Comparison of ENCODE assay signal across 10 cellular contexts in genomic region chrX:70456256-70456655, GRCh38. TPM values are rescaled to one million over a fixed set of nuclear protein-coding genes. Genes with fewer than 3 reads are reported as not detected.
DNase-seq lines count a peak whose midpoint lies in the region; ATAC-seq, FAIRE-seq and TF ChIP-seq lines count a peak whose summit lies in the region.
"Had no signal": no experiment of that assay in that cellular context is flagged by ENCODE, and none has a peak within 500 bp of the region (broad histone marks: within the 10 kb centered on the region; RNA-seq: fewer than 3 reads in every experiment).

No MANE protein-coding gene starts in this region.

- H3K4me3 ChIP-seq in Caco-2 (ENCODE audit: low read depth, low read length) (peak overlapping the region; percentile 86), astrocyte (ENCODE audit: insufficient read depth, low read depth, low read length) (peak overlapping the region; percentile 17)

- H3K79me2 ChIP-seq in astrocyte (ENCODE audit: insufficient read depth, low read length) = no peaks in the 10 kb centered on the region

- peak overlapping the region; percentile 72 for H3K9ac ChIP-seq in astrocyte (ENCODE audit: low read length)

- BruUV-seq in Caco-2 (replicated peaks; lab: Mats Ljungman, UMichigan) = no TSS peak

- peak overlapping the region; percentile 94 for H3K27ac Mint-ChIP-seq in Caco-2 (ENCODE audit: unreplicated experiment)
- H3K27ac Mint-ChIP-seq in astrocyte (ENCODE audit: unreplicated experiment) = no peak overlapping the region
- H3K27ac Mint-ChIP-seq in naive B cell = no peak overlapping the region

- H3K4me1 Mint-ChIP-seq in Caco-2 (ENCODE audit: low read depth, unreplicated experiment) (peaks cover 6% of the 10 kb centered on the region), astrocyte (ENCODE audit: low read depth, unreplicated experiment) (no peaks in the 10 kb centered on the region), naive B cell (peaks cover 37 to 43% (median 38%) of the 10 kb centered on the region in 3 donors)

- DNase-seq in Caco-2 (no peak), astrocyte (ENCODE audit: low read depth) (no peak), naive B cell (no peak), NCI-H2107 treated with DMSO at 0.1 percent for 48 hours (lab: John Stamatoyannopoulos, UW; ENCODE audit: unreplicated experiment) (no peak), AG08395 (ENCODE audit: low spot score) (no peak)
- DNase-seq: stimulated activated CD4-positive, alpha-beta T cell treated with anti-CD3 and anti-CD28 coated beads, Interleukin-15, amount 100 ng/mL, for 24 hours had no signal

- H3K36me3 Mint-ChIP-seq in Caco-2 (ENCODE audit: insufficient read depth, unreplicated experiment) (peaks cover 38% of the 10 kb centered on the region), astrocyte (ENCODE audit: low read depth, unreplicated experiment) (peaks cover 2% of the 10 kb centered on the region), naive B cell (no peaks in the 10 kb centered on the region)

- no peaks in the 10 kb centered on the region for H3K27me3 ChIP-seq in Caco-2 (replicated peaks; ENCODE audit: control insufficient read depth, insufficient read depth, low read length)
- no peaks in the 10 kb centered on the region for H3K27me3 ChIP-seq in astrocyte (ENCODE audit: insufficient read depth, low read length)

- ATAC-seq in HG02852 (IDR thresholded peaks at IDR 0.05; ENCODE audit: unreplicated experiment) = peak; percentile 21
- no peak for ATAC-seq in naive B cell (ENCODE audit: low read depth in 2 of 2)
- ATAC-seq in GM19351 (IDR thresholded peaks at IDR 0.05; ENCODE audit: unreplicated experiment) = no peak
- no peak for ATAC-seq in GM21737 (IDR thresholded peaks at IDR 0.05; ENCODE audit: unreplicated experiment)

- no peaks in the 10 kb centered on the region for H4K20me1 ChIP-seq in astrocyte (ENCODE audit: insufficient read depth, low read length)

- H3K4me1 ChIP-seq in Caco-2 = peaks cover 16% of the 10 kb centered on the region; the same call in 1 of the 2 replicates
- no peaks in the 10 kb centered on the region for H3K4me1 ChIP-seq in astrocyte (ENCODE audit: insufficient read depth, low read length)

- H3K9me3 ChIP-seq in Caco-2 (no peaks in the 10 kb centered on the region), astrocyte (ENCODE audit: insufficient read depth, low read depth, low read length) (no peaks in the 10 kb centered on the region)

- H3K36me3 ChIP-seq in Caco-2 (ENCODE audit: control insufficient read depth, insufficient read depth, low read length) (no peaks in the 10 kb centered on the region), astrocyte (ENCODE audit: insufficient read depth, low read length) (no peaks in the 10 kb centered on the region)

- no peak for TF ChIP-seq CTCF in Caco-2 (IDR thresholded peaks at IDR 0.05; ENCODE audit: insufficient read depth in 1 of 2, low read depth in 1 of 2, low read length in 1 of 2, severe bottlenecking in 1 of 2, unreplicated experiment in 1 of 2)
- no peak for TF ChIP-seq CTCF in astrocyte (IDR thresholded peaks at IDR 0.05; ENCODE audit: insufficient read depth, low read depth, low read length)

- H3K27me3 Mint-ChIP-seq in Caco-2 (ENCODE audit: insufficient read depth, unreplicated experiment) (no peaks in the 10 kb centered on the region), astrocyte (ENCODE audit: low read depth, unreplicated experiment) (no peaks in the 10 kb centered on the region), naive B cell (no peaks in the 10 kb centered on the region)

- CTCF ChIA-PET in Caco-2 (lab: Charles Lee) = interaction anchor here (1.5 kb wide), 1 partner anchor 98 kb away, joined by 4 read pairs; no protein-coding TSS in a partner anchor

- intact Hi-C loops in Caco-2 (cut with micrococcal nuclease; ENCODE audit: unreplicated experiment) = loop anchor here (10.0 kb wide), 1 partner anchor 49 kb away; no protein-coding TSS in a partner anchor

- POLR2A ChIA-PET in Caco-2 (lab: Charles Lee) = no interaction called here

- H3K27ac ChIP-seq in astrocyte (ENCODE audit: low read depth, low read length) = no peak overlapping the region

- H3K9me3 Mint-ChIP-seq in Caco-2 (ENCODE audit: unreplicated experiment) (no peaks in the 10 kb centered on the region), astrocyte (ENCODE audit: unreplicated experiment) (no peaks in the 10 kb centered on the region), naive B cell (peaks cover 0 to 6% (median 0%) of the 10 kb centered on the region in 7 donors)

- H3K4me2 ChIP-seq in astrocyte (ENCODE audit: low read length) = peak overlapping the region; percentile 91

- FAIRE-seq in astrocyte (lab: Jason Lieb, UNC) = peak; percentile 70
- FAIRE-seq: TTC549 had no signal

- H2AFZ ChIP-seq in astrocyte (ENCODE audit: low read depth, low read length) = no peak overlapping the region

- H3K4me3 Mint-ChIP-seq in Caco-2 (ENCODE audit: unreplicated experiment) = peak overlapping the region; percentile 97
- H3K4me3 Mint-ChIP-seq in astrocyte (ENCODE audit: unreplicated experiment) = peak overlapping the region; percentile 86
- H3K4me3 Mint-ChIP-seq in naive B cell = peak overlapping the region in 7 of 8 donors; percentile 82 to 91 (median 84)

RNA-seq across cellular contexts. Expression of gene DLG3, which starts 11.6 kb away (rescaled TPM):
- total RNA-seq in Caco-2 (2022) (56.9 and 58.5 TPM in 2 replicates), astrocyte (14.5 and 15.2 TPM in 2 replicates)
- polyA plus RNA-seq in naive B cell (ENCODE audit: low read depth in 6 of 6) = 1 to 10 TPM; 2.1 to 5.0 (median 3.2) TPM

RNA-seq across cellular contexts. Expression of gene GDPD2, which starts 33.1 kb away (rescaled TPM):
- total RNA-seq in Caco-2 (2022) (1.9 and 2.2 TPM in 2 replicates), astrocyte (not detected in 2 replicates)
- not detected for polyA plus RNA-seq in naive B cell (ENCODE audit: low read depth in 6 of 6)
